15 cellular contexts compared by ENCODE assay signal in the genomic region with DNA sequence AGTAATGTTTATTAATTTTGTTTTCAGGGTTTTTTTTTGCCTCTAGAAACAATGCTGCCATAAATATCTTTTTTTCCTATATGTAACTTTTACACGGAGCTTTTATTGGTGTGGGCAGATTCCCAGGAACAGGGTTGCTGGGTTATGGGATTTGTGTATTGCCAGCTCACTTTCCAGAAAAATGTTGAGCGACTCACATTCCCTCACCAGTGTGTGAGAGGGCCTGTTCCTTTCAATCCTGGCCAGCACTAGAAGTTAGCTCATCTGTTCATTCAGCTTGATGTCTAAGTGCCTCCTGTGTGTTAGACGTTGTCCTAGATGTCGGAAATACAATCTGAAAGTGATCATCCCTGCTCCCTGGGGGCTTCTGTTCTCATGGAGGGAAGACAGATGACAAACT. TPM values are rescaled to one million over a fixed set of nuclear protein-coding genes. Genes with fewer than 3 reads are reported as not detected.
"Had no signal": no experiment of that assay in that cellular context is flagged by ENCODE, and none has a peak within 500 bp of the region (broad histone marks: within the 10 kb centered on the region; RNA-seq: fewer than 3 reads in every experiment).

No MANE protein-coding gene starts in this region.

- H3K27me3 ChIP-seq: esophagus muscularis mucosa, suprapubic skin had no signal

- DNase-seq: activated CD4-positive, alpha-beta T cell treated with anti-CD3 and anti-CD28 coated beads, Interleukin-2, amount 10 ng/mL, durations not matched to agents 24 days and 14 days; activated naive CD4-positive, alpha-beta T cell; anterior cingulate cortex; foreskin melanocyte; stimulated activated CD4-positive, alpha-beta T cell treated with anti-CD3 and anti-CD28 coated beads, Interleukin-4, amount 100 ng/mL, for 4 hours; stimulated activated CD8-positive, alpha-beta memory T cell treated with anti-CD3 and anti-CD28 coated beads, Interleukin-4, amount 100 ng/mL, for 48 hours; stimulated activated naive CD8-positive, alpha-beta T cell treated with anti-CD3 and anti-CD28 coated beads, Interleukin-15, Interleukin-2, amounts not matched to agents 100 U/mL and 50 U/mL, for 24 hours; T-helper 17 cell; trophoblast cell had no signal

- H3K27ac ChIP-seq: esophagus muscularis mucosa, skin epidermis, suprapubic skin had no signal

- ATAC-seq: stimulated activated naive CD8-positive, alpha-beta T cell treated with anti-CD3 and anti-CD28 coated beads, Interleukin-15, Interleukin-2, amounts not matched to agents 100 U/mL and 50 U/mL, for 24 hours; T-helper 17 cell; WTC11 had no signal

- H3K4me3 ChIP-seq: esophagus muscularis mucosa, skin epidermis, suprapubic skin had no signal

- H3K9me3 ChIP-seq: esophagus muscularis mucosa, suprapubic skin had no signal

RNA-seq across cellular contexts. Expression of a gene that starts 45.3 kb away (rescaled TPM):
- total RNA-seq: activated CD4-positive, alpha-beta T cell treated with anti-CD3 and anti-CD28 coated beads, Interleukin-2, amount 10 ng/mL, durations not matched to agents 24 days and 14 days; cardiac septum; lower leg skin; T-helper 17 cell had no signal
